Comparison of ENCODE assay signal across 8 cellular contexts in the genomic region with DNA sequence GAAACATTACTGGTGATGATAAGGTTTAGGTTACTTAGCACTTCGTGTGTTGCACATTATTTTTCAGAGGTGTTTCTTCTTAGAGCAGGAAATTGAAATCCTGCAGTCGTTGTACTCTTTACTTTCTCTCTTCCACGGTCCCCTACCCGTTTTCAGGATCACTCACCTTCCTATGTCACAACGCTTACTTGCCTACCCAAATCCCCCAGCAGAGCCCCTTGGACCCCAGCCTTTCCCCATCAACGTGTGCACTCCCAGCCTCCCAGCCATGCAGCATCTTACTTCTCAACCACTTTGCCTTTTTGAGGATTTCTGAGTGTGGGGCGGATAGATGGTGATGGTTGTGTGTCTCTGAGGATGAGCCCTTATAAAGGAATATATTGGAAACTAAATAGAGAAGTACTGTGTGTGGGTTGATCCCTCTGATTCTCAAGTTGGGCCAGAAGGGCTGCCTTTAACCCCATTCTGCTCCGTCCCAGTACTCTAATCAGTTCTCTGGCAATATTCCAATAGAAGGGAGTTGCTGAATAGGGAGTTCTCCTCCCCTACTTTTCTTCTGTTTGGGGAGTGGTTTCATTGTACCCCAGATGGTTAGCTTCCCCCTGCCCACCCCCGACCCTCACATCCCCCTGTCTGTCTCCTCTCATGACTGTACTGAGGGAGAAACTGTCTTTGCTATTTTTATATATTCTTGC. TPM values are rescaled to one million over a fixed set of nuclear protein-coding genes. Genes with fewer than 3 reads are reported as not detected.
A peak's percentile ranks its signal among the peaks of the same experiment; 100 is the strongest.
DNase-seq lines count a peak whose midpoint lies in the region; ATAC-seq and TF ChIP-seq lines count a peak whose summit lies in the region.

No MANE protein-coding gene starts in this region.

- H3K27ac Mint-ChIP-seq in naive B cell, result peak overlapping the region in 3 of 6 donors; percentile 52 to 69 (median 65)

- no peak overlapping the region for H2AFZ ChIP-seq in MM.1S (ENCODE audit: low read length)

- no peaks in the 10 kb centered on the region for H3K36me3 Mint-ChIP-seq in naive B cell

- no peak for ATAC-seq in naive B cell (ENCODE audit: low read depth in 2 of 2)
- no peak for ATAC-seq in GM21717 (IDR thresholded peaks at IDR 0.05; ENCODE audit: unreplicated experiment)
- ATAC-seq in esophagus mucosa, result no peak

- H3K4me3 Mint-ChIP-seq in naive B cell, result peak overlapping the region; percentile 44 to 84 (median 74)

- H3K4me1 ChIP-seq in MM.1S (ENCODE audit: low read length) (0 out of 2 replicates have a peak, but pooled peaks cover 5% of the 10 kb centered on the region), ectodermal cell (ENCODE audit: control insufficient read depth, insufficient read depth, low read length) (no peaks in the 10 kb centered on the region)

- no peak overlapping the region for H3K9ac ChIP-seq in MM.1S (ENCODE audit: low read length)

- no peaks in the 10 kb centered on the region for H3K9me3 ChIP-seq in MM.1S (replicated peaks; ENCODE audit: insufficient read depth, low read length)
- H3K9me3 ChIP-seq in ectodermal cell (ENCODE audit: control insufficient read depth, low read length), result no peaks in the 10 kb centered on the region

- H3K4me1 Mint-ChIP-seq in naive B cell, result peaks cover 9 to 10% (median 10%) of the 10 kb centered on the region in 3 donors

- no peaks in the 10 kb centered on the region for H3K9me2 ChIP-seq in MM.1S (replicated peaks; ENCODE audit: insufficient read depth, low read length)

- H3K4me2 ChIP-seq in MM.1S (ENCODE audit: low read depth, low read length), result peak overlapping the region; percentile 60; the same call in 1 of the 2 replicates

- no peaks in the 10 kb centered on the region for H3F3A ChIP-seq in MM.1S (ENCODE audit: insufficient read depth, low read length)

- TF ChIP-seq CTCF in MM.1S (IDR thresholded peaks at IDR 0.05; ENCODE audit: low read length), result no peak

- H3K4me3 ChIP-seq in MM.1S (ENCODE audit: low read length) (peak overlapping the region; percentile 26; the same call in 1 of the 2 replicates), ectodermal cell (ENCODE audit: insufficient read depth, low read depth, low read length) (peak overlapping the region; percentile 39)

- peak; percentile 1 for DNase-seq in Ammon's horn (ENCODE audit: low spot score)
- DNase-seq in MM.1S, result no peak
- no peak for DNase-seq in naive B cell
- DNase-seq in dedifferentiated amniotic fluid mesenchymal stem cell (ENCODE audit: extremely low spot score), result no peak
- DNase-seq in Kasumi-1 (lab: John Stamatoyannopoulos, UW), result no peak

- H3K27me3 Mint-ChIP-seq in naive B cell, result peaks cover 26 to 48% (median 47%) of the 10 kb centered on the region in 3 donors

- H3K36me3 ChIP-seq in MM.1S (replicated peaks; ENCODE audit: insufficient read depth, low read length), result no peaks in the 10 kb centered on the region
- no peaks in the 10 kb centered on the region for H3K36me3 ChIP-seq in ectodermal cell (ENCODE audit: control insufficient read depth, insufficient read depth, low read length)

- H3K79me2 ChIP-seq in MM.1S (ENCODE audit: low read length), result no peaks in the 10 kb centered on the region

- H4K20me1 ChIP-seq in MM.1S (ENCODE audit: insufficient read depth, low read length), result no peaks in the 10 kb centered on the region

- 49 to 67% methylated on average over 7 to 8 of the region's 9 CpGs for WGBS in ectodermal cell, 2 experiments

- peaks cover 0 to 6% (median 0%) of the 10 kb centered on the region in 7 donors for H3K9me3 Mint-ChIP-seq in naive B cell

- H3K27me3 ChIP-seq in MM.1S (replicated peaks; ENCODE audit: insufficient read depth, low read length) (no peaks in the 10 kb centered on the region), ectodermal cell (ENCODE audit: control insufficient read depth, insufficient read depth, low read length, poor library complexity, severe bottlenecking) (peaks cover 40% of the 10 kb centered on the region)

- H3K27ac ChIP-seq in MM.1S (ENCODE audit: low read length) (no peak overlapping the region), ectodermal cell (ENCODE audit: insufficient read depth, low read depth, low read length, poor library complexity, severe bottlenecking) (no peak overlapping the region)

RNA-seq across cellular contexts. Expression of gene MID2, which starts 1.6 kb away (rescaled TPM):
- 0.96 TPM for polyA plus RNA-seq in ectodermal cell (2013, experiment 1 of 4)
- 1.4 TPM for polyA plus RNA-seq in ectodermal cell (2013, experiment 2 of 4)
- 0.96 TPM for polyA plus RNA-seq in ectodermal cell (2013, experiment 3 of 4)
- 1.5 TPM for polyA plus RNA-seq in ectodermal cell (2013, experiment 4 of 4)
- 1 to 10 TPM in 2 of 6 donors, under 1 TPM in 3, not detected in 1; 0.31 to 1.7 (median 0.70) TPM for polyA plus RNA-seq in naive B cell (ENCODE audit: low read depth in 6 of 6)
- total RNA-seq in esophagus mucosa, result 17.8 TPM

RNA-seq across cellular contexts. Expression of gene NCBP2L, which starts 49.8 kb away (rescaled TPM):
- not detected for polyA plus RNA-seq in ectodermal cell (2013, experiment 1 of 4)
- not detected for polyA plus RNA-seq in ectodermal cell (2013, experiment 2 of 4)
- polyA plus RNA-seq in ectodermal cell (2013, experiment 3 of 4), result not detected
- not detected for polyA plus RNA-seq in ectodermal cell (2013, experiment 4 of 4)
- under 1 TPM in 1 of 6 donors, not detected in 5; 0.15 TPM for polyA plus RNA-seq in naive B cell (ENCODE audit: low read depth in 6 of 6)
- total RNA-seq in esophagus mucosa, result not detected

RNA-seq across cellular contexts. Expression of gene TSC22D3, which starts 51.7 kb away (rescaled TPM):
- polyA plus RNA-seq in ectodermal cell (2013, experiment 1 of 4), result 14.2 TPM
- polyA plus RNA-seq in ectodermal cell (2013, experiment 2 of 4), result 14.2 TPM
- 14.7 TPM for polyA plus RNA-seq in ectodermal cell (2013, experiment 3 of 4)
- 15.8 TPM for polyA plus RNA-seq in ectodermal cell (2013, experiment 4 of 4)
- 1,000 to 10,000 TPM in 5 of 6 donors, 100 to 1,000 TPM in 1; 962 to 3,491 (median 1,874) TPM for polyA plus RNA-seq in naive B cell (ENCODE audit: low read depth in 6 of 6)
- total RNA-seq in esophagus mucosa, result 46.2 TPM
